In genomic region chr1:218967836-218968235, GRCh38 we compare ENCODE assay signal across 22 cellular contexts.
A peak's percentile ranks its signal among the peaks of the same experiment; 100 is the strongest.
DNase-seq lines count a peak whose midpoint lies in the region; FAIRE-seq and TF ChIP-seq lines count a peak whose summit lies in the region.
"Had no signal": no experiment of that assay in that cellular context is flagged by ENCODE, and none has a peak within 500 bp of the region (broad histone marks: within the 10 kb centered on the region; RNA-seq: fewer than 3 reads in every experiment).

No MANE protein-coding gene starts in this region.

- H3K4me3 ChIP-seq in astrocyte of the spinal cord (ENCODE audit: low read depth, low read length) = no peak overlapping the region
- H3K4me3 ChIP-seq: A549, esophagus squamous epithelium, SJCRH30, thoracic aorta had no signal

- FAIRE-seq in HTR-8/SVneo (lab: Jason Lieb, UNC) = no peak
- FAIRE-seq: A549 had no signal

- in situ Hi-C loops in astrocyte of the spinal cord (cut with HindIII; ENCODE audit: low sequenced_read_pairs) (no loop called here), GM13977 (cut with MboI; ENCODE audit: low pct_unique_long_range_greater_than_20kb, low sequenced_read_pairs, unreplicated experiment) (no loop called here), GM13976 (cut with MboI; ENCODE audit: low sequenced_read_pairs, unreplicated experiment) (no loop called here)

- DNase-seq in AG08395 (ENCODE audit: low spot score) (peak; percentile 4), HTR-8/SVneo (ENCODE audit: insufficient read length, low spot score) (peak; percentile 9), astrocyte of the spinal cord (ENCODE audit: low read depth, low spot score) (peak; percentile 36), glomerular visceral epithelial cell (ENCODE audit: extremely low spot score) (peak; percentile 21), GM13977 (ENCODE audit: low spot score) (no peak), NCI-H1048 (lab: John Stamatoyannopoulos, UW) (no peak), GM13976 (ENCODE audit: low spot score) (no peak), KG1 (lab: John Stamatoyannopoulos, UW) (no peak)
- DNase-seq: activated CD4-positive, alpha-beta memory T cell treated with anti-CD3 and anti-CD28 coated beads, Interleukin-2, amount 10 ng/mL, durations not matched to agents 7 days and 5 days; activated naive CD4-positive, alpha-beta T cell treated with anti-CD3 and anti-CD28 coated beads, Interleukin-2, amount 50 U/mL, for 16 hours; activated T-cell treated with anti-CD3 and anti-CD28 coated beads, Interleukin-2, amount 50 U/mL, for 1 hour; CD4-positive, CD25-positive, alpha-beta regulatory T cell; DMS79 treated with DMSO at 0.1 percent for 48 hours; esophagus squamous epithelium; H9; left colon; NCI-H1092 treated with DMSO at 0.1 percent for 48 hours; NCI-H69; SJCRH30; stimulated activated CD4-positive, alpha-beta T cell treated with anti-CD3 and anti-CD28 coated beads, Interleukin-15, amount 100 ng/mL, for 24 hours had no signal

- TF ChIP-seq CTCF in astrocyte of the spinal cord (IDR thresholded peaks at IDR 0.05; ENCODE audit: low read depth, low read length) (no peak), GM13977 (IDR thresholded peaks at IDR 0.05; ENCODE audit: extremely low read depth, insufficient read depth, missing control alignments) (no peak), GM13976 (IDR thresholded peaks at IDR 0.05; ENCODE audit: borderline replicate concordance, control extremely low read depth, extremely low read depth, insufficient read depth, missing control alignments) (no peak)

Comparison
In these comparisons a context has a peak if more than half of its experiments do, and no peak if none do; other contexts are left out.
1. DNase-seq: peak in AG08395 (single experiment), HTR-8/SVneo (single experiment), astrocyte of the spinal cord (single experiment) and glomerular visceral epithelial cell (single experiment); none in GM13977 (single experiment), NCI-H1048 (single experiment), GM13976 (single experiment) and KG1 (single experiment).